Comparison of ENCODE assay signal across 1 cellular context in the genomic region with DNA sequence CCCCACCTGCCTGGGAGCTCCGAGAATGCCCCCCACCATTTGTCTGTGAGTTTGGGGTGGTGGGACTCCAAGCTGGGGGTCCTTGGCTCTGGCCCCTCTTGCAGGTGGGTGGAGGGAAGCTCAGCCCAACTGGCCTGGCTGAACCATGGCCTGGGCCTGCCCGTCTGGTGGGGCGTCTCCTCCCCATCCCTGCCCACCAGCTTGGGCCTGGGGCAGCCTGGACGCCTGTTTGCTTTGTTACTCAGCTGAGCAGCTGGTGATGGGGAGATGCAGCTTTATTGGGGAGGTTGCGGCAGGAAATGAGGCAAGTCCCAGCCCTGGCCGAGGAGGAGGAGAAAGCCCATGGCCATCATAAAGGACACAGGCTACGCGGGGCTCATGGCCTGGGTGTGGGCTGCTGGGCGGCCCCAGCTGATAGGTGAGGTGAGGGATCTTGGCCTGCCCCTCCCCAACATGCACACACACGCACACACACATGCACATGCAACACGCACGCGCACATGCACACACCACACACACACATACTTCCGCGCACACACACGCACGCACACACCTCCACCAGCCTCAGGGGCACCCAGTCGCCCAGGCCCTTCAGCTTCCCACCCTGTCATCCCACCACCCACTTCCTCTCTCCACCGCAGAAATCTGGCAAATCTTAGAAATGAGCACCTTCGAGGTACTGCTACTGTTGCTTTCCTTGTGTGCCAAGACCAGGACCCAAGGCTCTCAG.
A peak's percentile ranks its signal among the peaks of the same experiment; 100 is the strongest.
TF ChIP-seq lines count a peak whose summit lies in the region.

No MANE protein-coding gene starts in this region.

TF ChIP-seq in HEK293, 187 proteins besides CTCF, POLR2A, EP300 and RAD21 (continued from another document):
- TF ChIP-seq, protein P1, sequence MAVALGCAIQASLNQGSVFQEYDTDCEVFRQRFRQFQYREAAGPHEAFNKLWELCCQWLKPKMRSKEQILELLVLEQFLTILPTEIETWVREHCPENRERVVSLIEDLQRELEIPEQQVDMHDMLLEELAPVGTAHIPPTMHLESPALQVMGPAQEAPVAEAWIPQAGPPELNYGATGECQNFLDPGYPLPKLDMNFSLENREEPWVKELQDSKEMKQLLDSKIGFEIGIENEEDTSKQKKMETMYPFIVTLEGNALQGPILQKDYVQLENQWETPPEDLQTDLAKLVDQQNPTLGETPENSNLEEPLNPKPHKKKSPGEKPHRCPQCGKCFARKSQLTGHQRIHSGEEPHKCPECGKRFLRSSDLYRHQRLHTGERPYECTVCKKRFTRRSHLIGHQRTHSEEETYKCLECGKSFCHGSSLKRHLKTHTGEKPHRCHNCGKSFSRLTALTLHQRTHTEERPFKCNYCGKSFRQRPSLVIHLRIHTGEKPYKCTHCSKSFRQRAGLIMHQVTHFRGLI (tag by site-specific recombination; IDR thresholded peaks at IDR 0.05), result peak; percentile 51; the same call in 1 of the 2 replicates
- TF ChIP-seq ZFHX2 (tag by site-specific recombination; conservative IDR thresholded peaks at IDR 0.05) (peak; percentile 60), GLIS2 (tag by site-specific recombination; IDR thresholded peaks at IDR 0.05) (peak; percentile 31; the same call in 1 of the 2 replicates)
- TF ChIP-seq, protein P2, sequence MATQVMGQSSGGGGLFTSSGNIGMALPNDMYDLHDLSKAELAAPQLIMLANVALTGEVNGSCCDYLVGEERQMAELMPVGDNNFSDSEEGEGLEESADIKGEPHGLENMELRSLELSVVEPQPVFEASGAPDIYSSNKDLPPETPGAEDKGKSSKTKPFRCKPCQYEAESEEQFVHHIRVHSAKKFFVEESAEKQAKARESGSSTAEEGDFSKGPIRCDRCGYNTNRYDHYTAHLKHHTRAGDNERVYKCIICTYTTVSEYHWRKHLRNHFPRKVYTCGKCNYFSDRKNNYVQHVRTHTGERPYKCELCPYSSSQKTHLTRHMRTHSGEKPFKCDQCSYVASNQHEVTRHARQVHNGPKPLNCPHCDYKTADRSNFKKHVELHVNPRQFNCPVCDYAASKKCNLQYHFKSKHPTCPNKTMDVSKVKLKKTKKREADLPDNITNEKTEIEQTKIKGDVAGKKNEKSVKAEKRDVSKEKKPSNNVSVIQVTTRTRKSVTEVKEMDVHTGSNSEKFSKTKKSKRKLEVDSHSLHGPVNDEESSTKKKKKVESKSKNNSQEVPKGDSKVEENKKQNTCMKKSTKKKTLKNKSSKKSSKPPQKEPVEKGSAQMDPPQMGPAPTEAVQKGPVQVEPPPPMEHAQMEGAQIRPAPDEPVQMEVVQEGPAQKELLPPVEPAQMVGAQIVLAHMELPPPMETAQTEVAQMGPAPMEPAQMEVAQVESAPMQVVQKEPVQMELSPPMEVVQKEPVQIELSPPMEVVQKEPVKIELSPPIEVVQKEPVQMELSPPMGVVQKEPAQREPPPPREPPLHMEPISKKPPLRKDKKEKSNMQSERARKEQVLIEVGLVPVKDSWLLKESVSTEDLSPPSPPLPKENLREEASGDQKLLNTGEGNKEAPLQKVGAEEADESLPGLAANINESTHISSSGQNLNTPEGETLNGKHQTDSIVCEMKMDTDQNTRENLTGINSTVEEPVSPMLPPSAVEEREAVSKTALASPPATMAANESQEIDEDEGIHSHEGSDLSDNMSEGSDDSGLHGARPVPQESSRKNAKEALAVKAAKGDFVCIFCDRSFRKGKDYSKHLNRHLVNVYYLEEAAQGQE (tag by site-specific recombination; IDR thresholded peaks at IDR 0.05), result no peak
- TF ChIP-seq, protein P3, sequence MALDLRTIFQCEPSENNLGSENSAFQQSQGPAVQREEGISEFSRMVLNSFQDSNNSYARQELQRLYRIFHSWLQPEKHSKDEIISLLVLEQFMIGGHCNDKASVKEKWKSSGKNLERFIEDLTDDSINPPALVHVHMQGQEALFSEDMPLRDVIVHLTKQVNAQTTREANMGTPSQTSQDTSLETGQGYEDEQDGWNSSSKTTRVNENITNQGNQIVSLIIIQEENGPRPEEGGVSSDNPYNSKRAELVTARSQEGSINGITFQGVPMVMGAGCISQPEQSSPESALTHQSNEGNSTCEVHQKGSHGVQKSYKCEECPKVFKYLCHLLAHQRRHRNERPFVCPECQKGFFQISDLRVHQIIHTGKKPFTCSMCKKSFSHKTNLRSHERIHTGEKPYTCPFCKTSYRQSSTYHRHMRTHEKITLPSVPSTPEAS (tag by site-specific recombination; IDR thresholded peaks at IDR 0.05), result peak; percentile 97
- TF ChIP-seq, protein P4, sequence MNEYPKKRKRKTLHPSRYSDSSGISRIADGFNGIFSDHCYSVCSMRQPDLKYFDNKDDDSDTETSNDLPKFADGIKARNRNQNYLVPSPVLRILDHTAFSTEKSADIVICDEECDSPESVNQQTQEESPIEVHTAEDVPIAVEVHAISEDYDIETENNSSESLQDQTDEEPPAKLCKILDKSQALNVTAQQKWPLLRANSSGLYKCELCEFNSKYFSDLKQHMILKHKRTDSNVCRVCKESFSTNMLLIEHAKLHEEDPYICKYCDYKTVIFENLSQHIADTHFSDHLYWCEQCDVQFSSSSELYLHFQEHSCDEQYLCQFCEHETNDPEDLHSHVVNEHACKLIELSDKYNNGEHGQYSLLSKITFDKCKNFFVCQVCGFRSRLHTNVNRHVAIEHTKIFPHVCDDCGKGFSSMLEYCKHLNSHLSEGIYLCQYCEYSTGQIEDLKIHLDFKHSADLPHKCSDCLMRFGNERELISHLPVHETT (tag by site-specific recombination; IDR thresholded peaks at IDR 0.05), result no peak
